Comparison of ENCODE assay signal across 17 cellular contexts in genomic region chr1:64874664-64875063, GRCh38.
A peak's percentile ranks its signal among the peaks of the same experiment; 100 is the strongest.
DNase-seq lines count a peak whose midpoint lies in the region; ATAC-seq, FAIRE-seq and TF ChIP-seq lines count a peak whose summit lies in the region.
"Had no signal": no experiment of that assay in that cellular context is flagged by ENCODE, and none has a peak within 500 bp of the region (broad histone marks: within the 10 kb centered on the region; RNA-seq: fewer than 3 reads in every experiment).

No MANE protein-coding gene starts in this region.

- H3K9me3 Mint-ChIP-seq in CD8-positive, alpha-beta memory T cell, result no peaks in the 10 kb centered on the region
- no peaks in the 10 kb centered on the region for H3K9me3 Mint-ChIP-seq in natural killer cell treated with Interleukin-12 subunit alpha and Interleukin-12 subunit beta and Interleukin-15 and Interleukin-18, amount 100 ng/mL, for 72 hours
- H3K9me3 Mint-ChIP-seq: CD8-positive, alpha-beta T cell; HFFc6 had no signal

- H3K4me3 ChIP-seq in CD8-positive, alpha-beta memory T cell (ENCODE audit: low read length), result no peak overlapping the region
- H3K4me3 ChIP-seq in bronchial epithelial cell (ENCODE audit: low read depth, low read length) (no peak overlapping the region), left ventricle myocardium inferior (no peak overlapping the region)

- peaks cover 69 to 75% (median 75%) of the 10 kb centered on the region in 3 donors for H3K4me1 Mint-ChIP-seq in CD8-positive, alpha-beta memory T cell
- peaks cover 68 to 73% of the 10 kb centered on the region in 2 donors for H3K4me1 Mint-ChIP-seq in natural killer cell treated with Interleukin-12 subunit alpha and Interleukin-12 subunit beta and Interleukin-15 and Interleukin-18, amount 100 ng/mL, for 72 hours (ENCODE audit: low read depth in 2 of 2)
- H3K4me1 Mint-ChIP-seq: B cell had no signal

- peak overlapping the region in 1 of 7 donors; percentile 32 for H3K4me3 Mint-ChIP-seq in CD8-positive, alpha-beta memory T cell
- no peak overlapping the region for H3K4me3 Mint-ChIP-seq in natural killer cell treated with Interleukin-12 subunit alpha and Interleukin-12 subunit beta and Interleukin-15 and Interleukin-18, amount 100 ng/mL, for 72 hours
- H3K4me3 Mint-ChIP-seq: B cell; CD8-positive, alpha-beta T cell; HFFc6 had no signal

- no peak for DNase-seq in CD8-positive, alpha-beta memory T cell
- DNase-seq in bronchial epithelial cell (ENCODE audit: low read depth) (no peak), left ventricle myocardium inferior (no peak), NCI-H2171 (lab: John Stamatoyannopoulos, UW) (no peak)
- DNase-seq in natural killer cell treated with Interleukin-12 subunit alpha and Interleukin-12 subunit beta and Interleukin-15 and Interleukin-18, amount 100 ng/mL, for 72 hours (ENCODE audit: low spot score), result no peak
- DNase-seq: CD8-positive, alpha-beta T cell; EL; GOT3; HFFc6; MM.1S; NCI-H187 treated with DMSO at 0.1 percent for 48 hours; NCI-H510A; SIG-M5 had no signal

- ATAC-seq in natural killer cell treated with Interleukin-12 subunit alpha and Interleukin-12 subunit beta and Interleukin-15 and Interleukin-18, amount 100 ng/mL, for 72 hours, result no peak
- ATAC-seq in HG03095 (IDR thresholded peaks at IDR 0.05; ENCODE audit: unreplicated experiment) (no peak), HG02759 (IDR thresholded peaks at IDR 0.05; ENCODE audit: unreplicated experiment) (no peak)
- ATAC-seq: CD8-positive, alpha-beta T cell had no signal

- H3K27me3 ChIP-seq in CD8-positive, alpha-beta memory T cell (ENCODE audit: insufficient read depth, low read length, poor library complexity, severe bottlenecking), result no peaks in the 10 kb centered on the region
- no peaks in the 10 kb centered on the region for H3K27me3 ChIP-seq in bronchial epithelial cell (ENCODE audit: control insufficient read depth, insufficient read depth, low read length)
- H3K27me3 ChIP-seq in left ventricle myocardium inferior (ENCODE audit: low read depth), result no peaks in the 10 kb centered on the region

- intact Hi-C loops in left ventricle myocardium inferior (cut with micrococcal nuclease), result no loop called here

- peaks cover 46% of the 10 kb centered on the region for H3K4me1 ChIP-seq in CD8-positive, alpha-beta memory T cell (ENCODE audit: insufficient read depth, low read length)
- H3K4me1 ChIP-seq in left ventricle myocardium inferior, result peaks cover 31% of the 10 kb centered on the region

- TF ChIP-seq CTCF in bronchial epithelial cell (IDR thresholded peaks at IDR 0.05; ENCODE audit: insufficient read depth, low read length, severe bottlenecking) (no peak), left ventricle myocardium inferior (IDR thresholded peaks at IDR 0.05; ENCODE audit: borderline replicate concordance) (no peak)

- POLR2A ChIA-PET in CD8-positive, alpha-beta memory T cell (lab: Charles Lee), result interaction anchor here (0.8 kb wide), 1 partner anchor 190 kb away, joined by 3 read pairs; no protein-coding TSS in a partner anchor

- FAIRE-seq in bronchial epithelial cell (lab: Jason Lieb, UNC), result peak; percentile 7
- FAIRE-seq: RCC 7860 had no signal

- H3K27ac ChIP-seq in CD8-positive, alpha-beta memory T cell (ENCODE audit: low read depth, low read length), result no peak overlapping the region
- peak overlapping the region; percentile 85 for H3K27ac ChIP-seq in left ventricle myocardium inferior (replicated peaks)

- H3K36me3 ChIP-seq in CD8-positive, alpha-beta memory T cell (ENCODE audit: insufficient read depth, low read length), result peaks cover 58% of the 10 kb centered on the region
- H3K36me3 ChIP-seq in bronchial epithelial cell (ENCODE audit: control insufficient read depth, insufficient read depth, low read length) (peaks cover 11% of the 10 kb centered on the region), left ventricle myocardium inferior (peaks cover 77% of the 10 kb centered on the region)

- CTCF ChIA-PET in CD8-positive, alpha-beta memory T cell (lab: Charles Lee), result interaction anchor here (1.5 kb wide), 1 partner anchor 11 kb away, joined by 3 read pairs; no protein-coding TSS in a partner anchor

- H3K36me3 Mint-ChIP-seq in CD8-positive, alpha-beta memory T cell, result peaks cover 27 to 95% (median 32%) of the 10 kb centered on the region in 3 donors
- peaks cover 52% of the 10 kb centered on the region for H3K36me3 Mint-ChIP-seq in natural killer cell treated with Interleukin-12 subunit alpha and Interleukin-12 subunit beta and Interleukin-15 and Interleukin-18, amount 100 ng/mL, for 72 hours

- H3K9me3 ChIP-seq in CD8-positive, alpha-beta memory T cell (ENCODE audit: low read length), result no peaks in the 10 kb centered on the region
- no peaks in the 10 kb centered on the region for H3K9me3 ChIP-seq in left ventricle myocardium inferior (replicated peaks)

- peaks cover 0 to 7% of the 10 kb centered on the region in 2 donors for H3K27me3 Mint-ChIP-seq in CD8-positive, alpha-beta memory T cell
- no peaks in the 10 kb centered on the region for H3K27me3 Mint-ChIP-seq in natural killer cell treated with Interleukin-12 subunit alpha and Interleukin-12 subunit beta and Interleukin-15 and Interleukin-18, amount 100 ng/mL, for 72 hours
- H3K27me3 Mint-ChIP-seq: B cell had no signal

- H3K27ac Mint-ChIP-seq in CD8-positive, alpha-beta memory T cell, result peak overlapping the region; percentile 54 to 93 (median 80)
- peak overlapping the region; percentile 61 to 95 for H3K27ac Mint-ChIP-seq in natural killer cell treated with Interleukin-12 subunit alpha and Interleukin-12 subunit beta and Interleukin-15 and Interleukin-18, amount 100 ng/mL, for 72 hours
- H3K27ac Mint-ChIP-seq: B cell; CD8-positive, alpha-beta T cell; HFFc6 had no signal
